9 cellular contexts compared by ENCODE assay signal in the genomic region with DNA sequence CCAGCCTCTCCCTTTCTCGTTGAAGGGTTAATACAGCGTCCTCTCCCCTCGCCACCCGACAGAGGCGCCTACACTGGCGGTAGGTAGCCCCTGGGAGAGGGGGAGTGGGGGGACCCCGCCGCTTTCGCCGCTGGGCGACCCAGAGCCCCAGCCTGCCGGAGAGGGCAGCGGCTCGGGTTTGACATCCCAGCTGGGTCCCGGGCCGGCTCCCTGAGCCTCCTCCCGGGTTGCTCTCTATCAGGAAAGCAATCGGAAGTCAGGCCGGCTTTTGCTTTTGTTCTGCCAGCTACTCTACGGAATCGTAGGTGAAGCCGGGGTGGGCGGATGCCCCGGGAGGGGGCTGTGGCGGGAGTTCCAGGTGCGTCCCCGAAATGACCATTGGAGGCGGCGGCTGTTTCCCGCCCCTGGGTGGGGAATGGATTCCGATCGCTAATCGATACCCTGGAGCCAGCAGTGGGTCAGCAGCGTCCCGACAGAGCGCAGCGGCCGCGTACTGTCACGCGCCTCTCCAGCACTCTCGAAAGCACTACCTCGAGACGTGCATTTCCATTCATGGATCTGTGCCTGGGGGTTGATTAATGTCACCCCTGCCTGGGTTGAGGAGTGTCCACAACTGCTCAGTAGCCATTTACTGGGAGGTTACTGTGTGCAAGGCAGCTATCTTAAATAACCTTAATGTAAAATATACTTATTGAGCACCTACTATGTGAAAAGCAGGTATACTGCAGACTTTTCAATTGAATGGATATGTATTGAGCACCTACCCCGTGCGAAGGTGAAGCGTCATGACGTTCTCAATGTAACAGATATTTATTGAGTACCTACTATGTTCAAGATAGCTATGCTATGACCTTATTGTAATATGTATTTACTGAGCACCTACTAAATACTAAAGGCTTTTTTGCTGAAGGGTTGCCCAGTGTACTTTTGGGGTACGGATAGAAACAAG. TPM values are rescaled to one million over a fixed set of nuclear protein-coding genes. Genes with fewer than 3 reads are reported as not detected.
DNase-seq lines count a peak whose midpoint lies in the region; ATAC-seq and TF ChIP-seq lines count a peak whose summit lies in the region.
"Had no signal": no experiment of that assay in that cellular context is flagged by ENCODE, and none has a peak within 500 bp of the region (broad histone marks: within the 10 kb centered on the region; RNA-seq: fewer than 3 reads in every experiment).

No MANE protein-coding gene starts in this region.

- H3K9me3 ChIP-seq in SK-N-MC (ENCODE audit: low read depth, low read length): no peaks in the 10 kb centered on the region
- H3K9me3 ChIP-seq in psoas muscle: peaks cover 1% of the 10 kb centered on the region

- H3K36me3 ChIP-seq in SK-N-MC (ENCODE audit: insufficient read depth, low read length): no peaks in the 10 kb centered on the region
- no peaks in the 10 kb centered on the region for H3K36me3 ChIP-seq in psoas muscle (ENCODE audit: insufficient read depth in 1 of 2, low read depth in 1 of 2)

- H3K9ac ChIP-seq in SK-N-MC (ENCODE audit: insufficient read length): no peak overlapping the region

- intact Hi-C loops in head of caudate nucleus (cut with DNase I): no loop called here
- intact Hi-C loops in psoas muscle (cut with DNase I): loop anchor here in 1 of 2 donors (5.0 kb wide), 2 partner anchors 49 to 91 kb away; no protein-coding TSS in a partner anchor

- TF ChIP-seq CTCF in psoas muscle (IDR thresholded peaks at IDR 0.05): no peak

- peaks cover 0 to 12% (median 0%) of the 10 kb centered on the region in 3 donors for H3K27me3 ChIP-seq in psoas muscle (ENCODE audit: insufficient read depth in 3 of 3, low read length in 2 of 3)

- peaks cover 7% of the 10 kb centered on the region for H3K4me1 ChIP-seq in psoas muscle

- ATAC-seq in psoas muscle (peak; percentile 17 to 48 (median 29)), GM19328 (IDR thresholded peaks at IDR 0.05; ENCODE audit: unreplicated experiment) (no peak)

- 6 to 8% (median 8%) methylated on average over 44 to 49 of the region's 49 CpGs for WGBS in psoas muscle, 3 donors

- H3K27ac ChIP-seq in SK-N-MC: no peak overlapping the region
- no peak overlapping the region for H3K27ac ChIP-seq in psoas muscle

- DNase-seq in NCI-H2029 (lab: John Stamatoyannopoulos, UW): peak; percentile 12
- no peak for DNase-seq in NCI-H2029 treated with DMSO at 0.1 percent for 48 hours (lab: John Stamatoyannopoulos, UW)
- DNase-seq in SK-N-MC (ENCODE audit: low read depth, low spot score): no peak
- DNase-seq in head of caudate nucleus: peak in 35 of 42 donors; percentile 7 to 67 (median 46)
- DNase-seq in psoas muscle: no peak
- DNase-seq in putamen (ENCODE audit: low spot score): no peak
- no peak for DNase-seq in activated CD4-positive, alpha-beta T cell treated with anti-CD3 and anti-CD28 coated beads, Interleukin-2, amount 50 U/mL, for 4 hours

- peak overlapping the region; percentile 82 for H3K4me3 ChIP-seq in SK-N-MC
- H3K4me3 ChIP-seq in psoas muscle: peak overlapping the region; percentile 70

RNA-seq across cellular contexts. Expression of a gene that starts 1.1 kb away (rescaled TPM):
- total RNA-seq in psoas muscle: 1 to 10 TPM in 2 of 4 donors, under 1 TPM in 2; 0.57 to 1.8 (median 1.1) TPM
- polyA plus RNA-seq in psoas muscle: under 1 TPM; 0.36 to 0.68 (median 0.61) TPM
- total RNA-seq: pulmonary artery endothelial cell had no signal

Comparison
In these comparisons a context has a peak if more than half of its experiments do, and no peak if none do; other contexts are left out.
1. DNase-seq: peak in NCI-H2029 (single experiment) and head of caudate nucleus (35 of 42); none in NCI-H2029 treated with DMSO at 0.1 percent for 48 hours (single experiment), SK-N-MC (single experiment), psoas muscle (0 of 2), putamen (single experiment) and activated CD4-positive, alpha-beta T cell treated with anti-CD3 and anti-CD28 coated beads, Interleukin-2, amount 50 U/mL, for 4 hours (0 of 2).